8 cellular contexts compared by ENCODE assay signal in genomic region chr17:29251969-29252866, GRCh38. TPM values are rescaled to one million over a fixed set of nuclear protein-coding genes. Genes with fewer than 3 reads are reported as not detected.
DNase-seq lines count a peak whose midpoint lies in the region; ATAC-seq, FAIRE-seq and TF ChIP-seq lines count a peak whose summit lies in the region.

No MANE protein-coding gene starts in this region.

- H3K27ac Mint-ChIP-seq in CD4-positive, alpha-beta T cell = no peak overlapping the region

- ATAC-seq in CD4-positive, alpha-beta T cell (ENCODE audit: poor library complexity) = no peak
- peak in 1 of 2 donors; percentile 39 for ATAC-seq in lower lobe of right lung
- no peak for ATAC-seq in GM18505 (IDR thresholded peaks at IDR 0.05; ENCODE audit: unreplicated experiment)
- ATAC-seq in GM21367 (IDR thresholded peaks at IDR 0.05; ENCODE audit: unreplicated experiment) = no peak

- FAIRE-seq in HTR-8/SVneo (lab: Jason Lieb, UNC) (peak; percentile 63), small intestine (lab: Jason Lieb, UNC) (no peak)

- H3K9me3 ChIP-seq in CD4-positive, alpha-beta T cell (ENCODE audit: control insufficient read depth, low read length) = no peaks in the 10 kb centered on the region
- H3K9me3 ChIP-seq in ascending aorta (no peaks in the 10 kb centered on the region), lower lobe of right lung (no peaks in the 10 kb centered on the region), small intestine (ENCODE audit: control insufficient read depth, low read depth) (no peaks in the 10 kb centered on the region)

- H3K36me3 Mint-ChIP-seq in CD4-positive, alpha-beta T cell (ENCODE audit: low read depth) = peaks cover 12% of the 10 kb centered on the region

- H3K4me3 ChIP-seq in ascending aorta = no peak overlapping the region
- H3K4me3 ChIP-seq in lower lobe of right lung = no peak overlapping the region
- H3K4me3 ChIP-seq in small intestine (ENCODE audit: low read depth in 1 of 2, low read length in 2 of 2) = no peak overlapping the region

- H3K4me1 ChIP-seq in ascending aorta (peaks cover 8 to 38% of the 10 kb centered on the region in 2 donors), lower lobe of right lung (peaks cover 45% of the 10 kb centered on the region), small intestine (ENCODE audit: control insufficient read depth in 2 of 2, insufficient read depth in 1 of 2, low read depth in 1 of 2, low read length in 1 of 2) (no peaks in the 10 kb centered on the region)

- DNase-seq in CD4-positive, alpha-beta T cell = no peak
- DNase-seq in HTR-8/SVneo (ENCODE audit: insufficient read length, low spot score) = no peak
- no peak for DNase-seq in ascending aorta (ENCODE audit: low spot score in 2 of 2)
- no peak for DNase-seq in lower lobe of right lung
- DNase-seq in activated T-cell treated with anti-CD3 and anti-CD28 coated beads for 4 hours = no peak
- no peak for DNase-seq in small intestine

- intact Hi-C loops in CD4-positive, alpha-beta T cell (cut with DNase I, micrococcal nuclease) = loop anchor here (2.0 kb wide), 1 partner anchor 39 kb away; no protein-coding TSS in a partner anchor
- intact Hi-C loops in ascending aorta (cut with DNase I) = no loop called here
- intact Hi-C loops in lower lobe of right lung (cut with DNase I) = no loop called here

- no peak overlapping the region for H3K27ac ChIP-seq in CD4-positive, alpha-beta T cell (ENCODE audit: low read depth, low read length)
- peak overlapping the region; percentile 52 for H3K27ac ChIP-seq in ascending aorta
- no peak overlapping the region for H3K27ac ChIP-seq in lower lobe of right lung
- no peak overlapping the region for H3K27ac ChIP-seq in small intestine (ENCODE audit: low read depth in 1 of 2, low read length in 1 of 2)

- no peak for TF ChIP-seq POLR2A in GM18505 (IDR thresholded peaks at IDR 0.05; ENCODE audit: borderline replicate concordance, extremely low read depth, insufficient read depth, insufficient read length)

- peaks cover 6% of the 10 kb centered on the region for H3K4me1 Mint-ChIP-seq in CD4-positive, alpha-beta T cell (ENCODE audit: low read depth)

- CTCF ChIA-PET in CD4-positive, alpha-beta T cell (lab: Charles Lee) = interaction anchor here (1.0 to 2.5 kb wide), 4 partner anchors 13 to 117 kb away, joined by 3 to 8 read pairs (median 6); no protein-coding TSS in a partner anchor

- no peaks in the 10 kb centered on the region for H3K27me3 Mint-ChIP-seq in CD4-positive, alpha-beta T cell

- no peak overlapping the region for H3K4me3 Mint-ChIP-seq in CD4-positive, alpha-beta T cell

- H3K36me3 ChIP-seq in ascending aorta (no peaks in the 10 kb centered on the region), lower lobe of right lung (peaks cover 19% of the 10 kb centered on the region), small intestine (ENCODE audit: control insufficient read depth in 2 of 2, insufficient read depth in 2 of 2, low read length in 2 of 2) (peaks cover 0 to 1% of the 10 kb centered on the region in 2 donors)

- H3K9me3 Mint-ChIP-seq in CD4-positive, alpha-beta T cell = no peaks in the 10 kb centered on the region

- H3K27me3 ChIP-seq in CD4-positive, alpha-beta T cell (ENCODE audit: control insufficient read depth, insufficient read depth, low read length) = no peaks in the 10 kb centered on the region
- H3K27me3 ChIP-seq in ascending aorta (no peaks in the 10 kb centered on the region), lower lobe of right lung (ENCODE audit: low read depth) (no peaks in the 10 kb centered on the region), small intestine (ENCODE audit: control insufficient read depth in 2 of 2, insufficient read depth in 2 of 2, low read length in 2 of 2) (no peaks in the 10 kb centered on the region)

- POLR2A ChIA-PET in CD4-positive, alpha-beta T cell (lab: Charles Lee) = interaction anchor here (0.8 kb wide), 1 partner anchor 40 kb away, joined by 3 read pairs; no protein-coding TSS in a partner anchor

- WGBS in small intestine, 3 donors = 73 to 78% (median 75%) methylated on average over 9 of the region's 9 CpGs

- peak; percentile 54 for TF ChIP-seq CTCF in CD4-positive, alpha-beta T cell (IDR thresholded peaks at IDR 0.05)
- TF ChIP-seq CTCF in ascending aorta (IDR thresholded peaks at IDR 0.05) = peak; percentile 19 to 51 (median 34)
- peak; percentile 39 for TF ChIP-seq CTCF in lower lobe of right lung (IDR thresholded peaks at IDR 0.05)

RNA-seq across cellular contexts. Expression of gene CRYBA1, which starts 5.6 kb away (rescaled TPM):
- not detected for total RNA-seq in CD4-positive, alpha-beta T cell
- not detected for total RNA-seq in ascending aorta
- total RNA-seq in lower lobe of right lung = not detected
- polyA plus RNA-seq in small intestine = not detected

RNA-seq across cellular contexts. Expression of gene NUFIP2, which starts 41.7 kb away (rescaled TPM):
- 10 to 100 TPM; 78.4 to 82.2 TPM for total RNA-seq in CD4-positive, alpha-beta T cell
- total RNA-seq in ascending aorta = 11.0 TPM
- total RNA-seq in lower lobe of right lung = 66.2 TPM
- 1 to 10 TPM; 5.1 to 9.2 (median 5.8) TPM for polyA plus RNA-seq in small intestine

Comparison
In these comparisons a context has a peak if more than half of its experiments do, and no peak if none do; other contexts are left out.
1. H3K27ac ChIP-seq: peak in ascending aorta (2 of 2); none in CD4-positive, alpha-beta T cell (single experiment), lower lobe of right lung (single experiment) and small intestine (0 of 2).
2. intact Hi-C loops: an anchor here in CD4-positive, alpha-beta T cell (2.0 kb wide); none called in ascending aorta and lower lobe of right lung.
3. Peak in every context shown above with its lines, with median percentiles within 50 percentile points of each other: CTCF ChIP-seq.